In genomic region chr9:136052991-136053756, GRCh38 we compare ENCODE assay signal across 9 cellular contexts. TPM values are rescaled to one million over a fixed set of nuclear protein-coding genes. Genes with fewer than 3 reads are reported as not detected.
DNase-seq lines count a peak whose midpoint lies in the region; ATAC-seq and TF ChIP-seq lines count a peak whose summit lies in the region.
"Had no signal": no experiment of that assay in that cellular context is flagged by ENCODE, and none has a peak within 500 bp of the region (broad histone marks: within the 10 kb centered on the region; RNA-seq: fewer than 3 reads in every experiment).

No MANE protein-coding gene starts in this region.

- no peaks in the 10 kb centered on the region for H3K36me3 Mint-ChIP-seq in stimulated activated memory B cell treated with anti-CD40 and anti-IgM and Interleukin-4, amounts not matched to agents 10 μg/mL and 1 μg/mL and 100 μg/mL, for 72 hours

- no peak for TF ChIP-seq CTCF in heart left ventricle (IDR thresholded peaks at IDR 0.05)

- TF ChIP-seq POLR2A in heart left ventricle (IDR thresholded peaks at IDR 0.05): no peak

- H3K36me3 ChIP-seq in SJSA1 (peaks cover 25% of the 10 kb centered on the region), heart left ventricle (peaks cover 0 to 21% (median 9%) of the 10 kb centered on the region in 9 donors)

- H3K4me1 ChIP-seq in SJSA1 (replicated peaks) (peaks cover 46% of the 10 kb centered on the region), heart left ventricle (peaks cover 6 to 74% (median 50%) of the 10 kb centered on the region in 12 donors)

- ATAC-seq in heart left ventricle (peak in 3 of 4 donors; percentile 9 to 32 (median 22)), GM21381 (IDR thresholded peaks at IDR 0.05; ENCODE audit: unreplicated experiment) (no peak), HG02798 (IDR thresholded peaks at IDR 0.05; ENCODE audit: poor library complexity, unreplicated experiment) (no peak)
- ATAC-seq in stimulated activated memory B cell treated with anti-CD40 and anti-IgM and Interleukin-4, amounts not matched to agents 10 μg/mL and 1 μg/mL and 100 μg/mL, for 72 hours: no peak
- ATAC-seq: GM12878 had no signal

- no peak overlapping the region for H3K4me3 Mint-ChIP-seq in stimulated activated memory B cell treated with anti-CD40 and anti-IgM and Interleukin-4, amounts not matched to agents 10 μg/mL and 1 μg/mL and 100 μg/mL, for 72 hours

- H3K27ac ChIP-seq in SJSA1 (peak overlapping the region; percentile 84), heart left ventricle (peak overlapping the region; percentile 32 to 88 (median 80))

- H3K27ac Mint-ChIP-seq in stimulated activated memory B cell treated with anti-CD40 and anti-IgM and Interleukin-4, amounts not matched to agents 10 μg/mL and 1 μg/mL and 100 μg/mL, for 72 hours: no peak overlapping the region

- H3K4me1 Mint-ChIP-seq in stimulated activated memory B cell treated with anti-CD40 and anti-IgM and Interleukin-4, amounts not matched to agents 10 μg/mL and 1 μg/mL and 100 μg/mL, for 72 hours: peaks cover 21% of the 10 kb centered on the region

- H3K9me3 Mint-ChIP-seq in stimulated activated memory B cell treated with anti-CD40 and anti-IgM and Interleukin-4, amounts not matched to agents 10 μg/mL and 1 μg/mL and 100 μg/mL, for 72 hours: no peaks in the 10 kb centered on the region

- intact Hi-C loops in heart left ventricle (cut with DNase I): loop anchor here in 5 of 10 donors (2.0 to 5.0 kb wide), 4 partner anchors 32 to 64 kb away; partner anchors contain the start of gene TMEM250 (in 1 of the 5)

- peak overlapping the region; percentile 26 for H3K4me3 ChIP-seq in SJSA1
- peak overlapping the region in 10 of 12 donors; percentile 47 to 63 (median 56) for H3K4me3 ChIP-seq in heart left ventricle
- H3K4me3 ChIP-seq: GM12878 had no signal

- 40 to 53% (median 47%) methylated on average over 14 to 23 of the region's 23 CpGs for WGBS in heart left ventricle, 4 donors

- DNase-seq in DMS53 treated with DMSO at 0.1 percent for 48 hours (lab: John Stamatoyannopoulos, UW; ENCODE audit: unreplicated experiment): peak; percentile 15
- DNase-seq in SJSA1 (ENCODE audit: low read depth in 1 of 2, low spot score in 2 of 2): peak in 1 of 2 experiments; percentile 33
- DNase-seq in heart left ventricle: peak in 3 of 5 donors; percentile 37 to 58 (median 50)
- DNase-seq in putamen (ENCODE audit: low spot score): peak; percentile 15
- DNase-seq in NCI-H1048 (lab: John Stamatoyannopoulos, UW): no peak

- H3K27me3 Mint-ChIP-seq in stimulated activated memory B cell treated with anti-CD40 and anti-IgM and Interleukin-4, amounts not matched to agents 10 μg/mL and 1 μg/mL and 100 μg/mL, for 72 hours: peaks cover 76% of the 10 kb centered on the region

- H3K9me3 ChIP-seq in SJSA1 (replicated peaks) (no peaks in the 10 kb centered on the region), heart left ventricle (no peaks in the 10 kb centered on the region)

- H3K27me3 ChIP-seq in SJSA1 (replicated peaks): no peaks in the 10 kb centered on the region
- H3K27me3 ChIP-seq in heart left ventricle: no peaks in the 10 kb centered on the region

RNA-seq across cellular contexts. Expression of gene NACC2, which starts 41.9 kb away (rescaled TPM):
- 18.9 and 20.2 TPM in 2 replicates for total RNA-seq in SJSA1 (2014; rRNA removed; shearing (Covaris generic))
- total RNA-seq in heart left ventricle: 10 to 100 TPM; 38.7 to 66.5 (median 47.5) TPM
- 10 to 100 TPM; 17.9 to 39.1 TPM for polyA plus RNA-seq in heart left ventricle

Comparison
In these comparisons a context has a peak if more than half of its experiments do, and no peak if none do; other contexts are left out.
1. ATAC-seq: peak in heart left ventricle (3 of 4); none in GM21381 (single experiment), stimulated activated memory B cell treated with anti-CD40 and anti-IgM and Interleukin-4, amounts not matched to agents 10 μg/mL and 1 μg/mL and 100 μg/mL, for 72 hours (single experiment) and HG02798 (single experiment).